In genomic region chr11:103585911-103586310, GRCh38 we compare ENCODE assay signal across 27 cellular contexts.
"Had no signal": no experiment of that assay in that cellular context is flagged by ENCODE, and none has a peak within 500 bp of the region (broad histone marks: within the 10 kb centered on the region; RNA-seq: fewer than 3 reads in every experiment).

No MANE protein-coding gene starts in this region.

- DNase-seq: activated CD4-positive, alpha-beta T cell treated with anti-CD3 and anti-CD28 coated beads, Interleukin-2, amount 10 ng/mL, durations not matched to agents 24 days and 14 days; activated CD4-positive, alpha-beta T cell treated with anti-CD3 and anti-CD28 coated beads, Interleukin-2, amount 50 U/mL, for 4 hours; activated CD8-positive, alpha-beta T cell treated with anti-CD3 and anti-CD28 coated beads for 36 hours; activated effector memory CD4-positive, alpha-beta T cell treated with anti-CD3 and anti-CD28 coated beads, Interleukin-2, amount 50 U/mL, for 16 hours; activated naive CD4-positive, alpha-beta T cell; activated naive CD4-positive, alpha-beta T cell treated with anti-CD3 and anti-CD28 coated beads, Interleukin-2, amount 50 U/mL, for 16 hours; activated naive CD8-positive, alpha-beta T cell treated with anti-CD3 and anti-CD28 coated beads for 36 hours; activated T-cell treated with anti-CD3 and anti-CD28 coated beads, Interleukin-2, amount 50 U/mL, for 1 hour; activated T-cell treated with anti-CD3 and anti-CD28 coated beads, Interleukin-2, amount 50 U/mL, for 72 hours; amniotic stem cell; aorta; brain microvascular endothelial cell; Karpas-422; KBM-7; NCI-H1092; NCI-H1436 treated with DMSO at 0.1 percent for 48 hours; NCI-H1694 treated with DMSO at 0.1 percent for 48 hours; NCI-H2029; NCI-H345; NCI-H524 treated with DMSO at 0.1 percent for 48 hours; SHP77; SJCRH30; T1000 had no signal

- ATAC-seq: activated CD8-positive, alpha-beta T cell treated with anti-CD3 and anti-CD28 coated beads for 36 hours; activated T-cell treated with anti-CD3 and anti-CD28 coated beads, Interleukin-2, amount 50 U/mL, for 72 hours; activated T-helper 17 cell treated with anti-CD3 and anti-CD28 coated beads, Interleukin-2, amount 50 U/mL, for 72 hours; Panc1 had no signal

- H3K4me3 ChIP-seq: cardiac muscle cell, SJCRH30, SK-N-MC had no signal

- H3K27me3 ChIP-seq: brain microvascular endothelial cell, cardiac muscle cell, SJCRH30 had no signal

- H3K27ac ChIP-seq: brain microvascular endothelial cell, cardiac muscle cell, SJCRH30, SK-N-MC had no signal

- H3K36me3 ChIP-seq: brain microvascular endothelial cell, cardiac muscle cell, SJCRH30 had no signal

- H3K9me3 ChIP-seq: SJCRH30 had no signal
